8 cellular contexts compared by ENCODE assay signal in the genomic region with DNA sequence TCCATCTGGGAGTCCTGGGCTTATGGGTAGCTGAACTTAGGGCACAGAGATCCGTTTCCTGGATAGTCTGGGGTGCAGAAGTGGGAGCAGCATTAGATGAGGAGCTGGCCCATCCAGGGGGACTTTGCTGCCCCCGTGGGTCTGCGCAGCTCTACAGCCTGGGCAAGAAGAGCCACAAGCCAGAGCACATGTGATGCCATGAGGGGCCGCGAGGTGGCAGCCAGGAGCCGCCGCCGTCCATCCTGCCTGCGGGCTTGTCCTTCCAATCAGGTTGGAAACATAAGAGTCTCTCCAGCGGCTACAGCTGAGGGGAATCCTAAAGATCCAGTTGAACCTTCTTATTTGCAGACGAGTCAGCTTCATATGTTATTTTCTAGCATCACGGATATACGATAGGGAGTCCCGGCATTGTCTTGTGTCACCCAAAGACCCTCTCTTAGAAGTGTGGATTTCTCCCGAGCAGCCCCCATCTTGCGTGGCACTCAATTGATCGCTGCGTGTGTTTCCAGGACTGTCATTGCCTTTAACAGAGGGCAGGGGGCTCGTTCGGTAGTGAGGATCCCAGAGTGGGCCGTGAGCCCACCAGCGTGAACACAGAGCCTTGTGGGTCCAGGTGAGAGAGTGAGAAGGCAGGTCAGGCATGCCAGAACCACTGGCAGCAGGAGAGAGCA. TPM values are rescaled to one million over a fixed set of nuclear protein-coding genes. Genes with fewer than 3 reads are reported as not detected.
DNase-seq lines count a peak whose midpoint lies in the region; ATAC-seq and TF ChIP-seq lines count a peak whose summit lies in the region.

No MANE protein-coding gene starts in this region.

- H3K27me3 ChIP-seq in colonic mucosa (no peaks in the 10 kb centered on the region), right lobe of liver (no peaks in the 10 kb centered on the region)

- in situ Hi-C loops in ACHN (cut with HindIII; ENCODE audit: low pct_ligation_motif_present, low pct_unique_long_range_greater_than_20kb, low sequenced_read_pairs): no loop called here

- DNase-seq in ACHN (peak; percentile 61), GM19238 (ENCODE audit: insufficient read length, low spot score) (peak; percentile 74), NCI-H460 (ENCODE audit: extremely low read depth, low read depth) (peak; percentile 68), colonic mucosa (peak; percentile 78), right lobe of liver (peak; percentile 71 to 76 (median 74))
- peak; percentile 78 for DNase-seq in activated CD4-positive, alpha-beta T cell treated with anti-CD3 and anti-CD28 coated beads for 48 hours
- DNase-seq in stimulated activated CD4-positive, alpha-beta T cell treated with anti-CD3 and anti-CD28 coated beads, TNF-alpha, amount 100 ng/mL, for 4 hours (ENCODE audit: low read depth in 3 of 3): peak; percentile 32 to 47 (median 35)

- intact Hi-C loops in colonic mucosa (cut with DNase I): loop anchor here (2.0 kb wide), 1 partner anchor 345 kb away; no protein-coding TSS in a partner anchor
- intact Hi-C loops in right lobe of liver (cut with DNase I): no loop called here

- no peak for TF ChIP-seq POLR2A in right lobe of liver (IDR thresholded peaks at IDR 0.05)

- ATAC-seq in right lobe of liver (peak; percentile 83 to 93 (median 86)), GM21360 (IDR thresholded peaks at IDR 0.05; ENCODE audit: unreplicated experiment) (no peak)

- H3K4me3 ChIP-seq in colonic mucosa: no peak overlapping the region
- H3K4me3 ChIP-seq in right lobe of liver: no peak overlapping the region

- H3K36me3 ChIP-seq in colonic mucosa: no peaks in the 10 kb centered on the region
- H3K36me3 ChIP-seq in right lobe of liver: no peaks in the 10 kb centered on the region

- H3K4me1 ChIP-seq in colonic mucosa (no peaks in the 10 kb centered on the region), right lobe of liver (no peaks in the 10 kb centered on the region)

- H3K9ac ChIP-seq in colonic mucosa (ENCODE audit: low read depth in 2 of 2, low read length in 2 of 2): no peak overlapping the region

- no peak overlapping the region for H3K27ac ChIP-seq in colonic mucosa
- no peak overlapping the region for H3K27ac ChIP-seq in right lobe of liver

- H3K9me3 ChIP-seq in colonic mucosa (no peaks in the 10 kb centered on the region), right lobe of liver (no peaks in the 10 kb centered on the region)

- TF ChIP-seq CTCF in colonic mucosa (IDR thresholded peaks at IDR 0.05): peak; percentile 91
- TF ChIP-seq CTCF in right lobe of liver (IDR thresholded peaks at IDR 0.05): peak; percentile 80 to 95 (median 94)

- 12% methylated on average over 3 of the region's 22 CpGs for WGBS in right lobe of liver (ENCODE audit: insufficient coverage, low coverage, low lambda C conversion rate, missing lambda C conversion rate)

RNA-seq across cellular contexts. Expression of a gene that starts 22.0 kb away (rescaled TPM):
- total RNA-seq in NCI-H460 (2014; rRNA removed; shearing (Covaris generic)): 0.22 TPM in 1 of 2 replicates, not detected in the other
- not detected in 2 replicates for polyA plus RNA-seq in NCI-H460 (2014; cell fraction: nucleus; rRNA removed)
- 10 to 100 TPM; 10.4 to 12.1 TPM for total RNA-seq in colonic mucosa
- 10 to 100 TPM in 5 of 6 experiments, 1 to 10 TPM in 1; 9.8 to 40.2 (median 26.2) TPM for total RNA-seq in right lobe of liver

RNA-seq across cellular contexts. Expression of a gene that starts 28.7 kb away (rescaled TPM):
- 4.4 and 8.5 TPM in 2 replicates for total RNA-seq in NCI-H460 (2014; rRNA removed; shearing (Covaris generic))
- polyA plus RNA-seq in NCI-H460 (2014; cell fraction: nucleus; rRNA removed): 93.5 and 95.9 TPM in 2 replicates
- total RNA-seq in colonic mucosa (100 to 1,000 TPM in 1 of 2 donors, 10 to 100 TPM in 1; 53.4 to 111 TPM), right lobe of liver (10 to 100 TPM in 5 of 6 experiments, 1 to 10 TPM in 1; 7.4 to 63.7 (median 39.1) TPM)

RNA-seq across cellular contexts. Expression of a gene that starts 36.4 kb away (rescaled TPM):
- 36.1 and 38.4 TPM in 2 replicates for total RNA-seq in NCI-H460 (2014; rRNA removed; shearing (Covaris generic))
- polyA plus RNA-seq in NCI-H460 (2014; cell fraction: nucleus; rRNA removed): 27.1 and 27.8 TPM in 2 replicates
- 100 to 1,000 TPM; 247 to 390 TPM for total RNA-seq in colonic mucosa
- 10 to 100 TPM; 15.6 to 26.3 (median 18.7) TPM for total RNA-seq in right lobe of liver
